Comparison of ENCODE assay signal across 1 cellular context in genomic region chr16:11585460-11586374, GRCh38.
TF ChIP-seq lines count a peak whose summit lies in the region.

No MANE protein-coding gene starts in this region.

TF ChIP-seq in HepG2, 621 proteins besides CTCF, POLR2A, EP300 and RAD21 (continued from another document and continues in another):
- TF ChIP-seq PAXIP1 (CRISPR knock-in tag; conservative IDR thresholded peaks at IDR 0.05) (no peak), ARID5B (CRISPR knock-in tag; IDR thresholded peaks at IDR 0.05) (no peak; the same call in 1 of the 2 replicates), TEAD2 (CRISPR knock-in tag; IDR thresholded peaks at IDR 0.05) (peak; percentile 92), TFAP4 (IDR thresholded peaks at IDR 0.05; ENCODE audit: borderline replicate concordance, low read depth) (peak; percentile 83; the same call in 1 of the 2 replicates), ZBTB7A (CRISPR knock-in tag; IDR thresholded peaks at IDR 0.05) (no peak), ZNF772 (CRISPR knock-in tag; IDR thresholded peaks at IDR 0.05) (peak; percentile 61; the same call in 1 of the 2 replicates), MBD4 (IDR thresholded peaks at IDR 0.05; ENCODE audit: borderline replicate concordance, low read length) (no peak), JDP2 (CRISPR knock-in tag; IDR thresholded peaks at IDR 0.05; ENCODE audit: borderline replicate concordance) (no peak), ZGPAT (CRISPR knock-in tag; IDR thresholded peaks at IDR 0.05) (peak; percentile 54; the same call in 1 of the 2 replicates), ZNF841 (CRISPR knock-in tag; IDR thresholded peaks at IDR 0.05; ENCODE audit: borderline replicate concordance) (no peak), SKIL (CRISPR knock-in tag; IDR thresholded peaks at IDR 0.05; ENCODE audit: borderline replicate concordance) (no peak), NFAT5 (CRISPR knock-in tag; IDR thresholded peaks at IDR 0.05) (no peak), ZNF253 (CRISPR knock-in tag; IDR thresholded peaks at IDR 0.05; ENCODE audit: borderline replicate concordance) (no peak; the same call in 1 of the 2 replicates), PBX3 (CRISPR knock-in tag; IDR thresholded peaks at IDR 0.05; ENCODE audit: borderline replicate concordance) (no peak), ZNF205 (CRISPR knock-in tag; IDR thresholded peaks at IDR 0.05) (peak; percentile 54; the same call in 1 of the 2 replicates), HES4 (CRISPR knock-in tag; IDR thresholded peaks at IDR 0.05; ENCODE audit: borderline replicate concordance) (0 out of 2 replicates have a peak, but pooled peaks have one; percentile 23), ZNF891 (CRISPR knock-in tag; IDR thresholded peaks at IDR 0.05) (0 out of 2 replicates have a peak, but pooled peaks have one; percentile 65), HBP1 (CRISPR knock-in tag; IDR thresholded peaks at IDR 0.05; ENCODE audit: low read depth) (peak; percentile 71; the same call in 1 of the 2 replicates), ZNF446 (CRISPR knock-in tag; IDR thresholded peaks at IDR 0.05) (no peak), REST (IDR thresholded peaks at IDR 0.05; ENCODE audit: borderline replicate concordance in 1 of 2, low read depth in 1 of 2, low read length in 2 of 2) (no peak), NFYB (CRISPR knock-in tag; IDR thresholded peaks at IDR 0.05) (no peak), MXD1 (CRISPR knock-in tag; IDR thresholded peaks at IDR 0.05) (peak; percentile 47; the same call in 1 of the 2 replicates)
